Comparison of ENCODE assay signal across 1 cellular context in genomic region chr20:40689100-40689942, GRCh38.
TF ChIP-seq lines count a peak whose summit lies in the region.

MAFB (minus strand) TSS chr20:40689236; CDS start chr20:40688850, 386 bp downstream.

TF ChIP-seq in WTC11, 78 proteins besides CTCF, POLR2A, EP300 and RAD21 (continued from another document):
- no peak for TF ChIP-seq ZNF532 (CRISPR knock-in tag; IDR thresholded peaks at IDR 0.05; ENCODE audit: borderline replicate concordance)
- peak; percentile 42; the same call in 1 of the 2 replicates for TF ChIP-seq CDX4 (CRISPR knock-in tag; IDR thresholded peaks at IDR 0.05; ENCODE audit: borderline replicate concordance)
- TF ChIP-seq IRF1 (CRISPR knock-in tag; IDR thresholded peaks at IDR 0.05), result no peak
- peak; percentile 48; the same call in 1 of the 2 replicates for TF ChIP-seq USF1 (CRISPR knock-in tag; IDR thresholded peaks at IDR 0.05)
- 0 out of 2 replicates have a peak, but pooled peaks have one; percentile 15 for TF ChIP-seq NFYB (CRISPR knock-in tag; conservative IDR thresholded peaks at IDR 0.05; ENCODE audit: low read depth)
- no peak for TF ChIP-seq ZNF396 (CRISPR knock-in tag; IDR thresholded peaks at IDR 0.05; ENCODE audit: borderline replicate concordance)
- TF ChIP-seq ZBTB43 (CRISPR knock-in tag; IDR thresholded peaks at IDR 0.05), result 0 out of 2 replicates have a peak, but pooled peaks have one; percentile 25
- no peak for TF ChIP-seq ZNF138 (CRISPR knock-in tag; conservative IDR thresholded peaks at IDR 0.05)
